In genomic region chr3:167872032-167872431, GRCh38 we compare ENCODE assay signal across 30 cellular contexts.
"Had no signal": no experiment of that assay in that cellular context is flagged by ENCODE, and none has a peak within 500 bp of the region (broad histone marks: within the 10 kb centered on the region; RNA-seq: fewer than 3 reads in every experiment).

No MANE protein-coding gene starts in this region.

- DNase-seq: activated B cell treated with CpG ODN at 0.5 μM for 24 hours; activated CD4-positive, alpha-beta T cell treated with anti-CD3 and anti-CD28 coated beads for 48 hours; activated CD4-positive, alpha-beta T cell treated with anti-CD3 and anti-CD28 coated beads, Interleukin-2, amount 50 U/mL, for 1 hour; activated CD4-positive, alpha-beta T cell treated with anti-CD3 and anti-CD28 coated beads, Interleukin-2, amount 50 U/mL, for 48 hours; activated CD8-positive, alpha-beta memory T cell treated with anti-CD3 and anti-CD28 coated beads for 24 hours; activated CD8-positive, alpha-beta T cell treated with anti-CD3 and anti-CD28 coated beads for 36 hours; activated effector memory CD4-positive, alpha-beta T cell treated with Interleukin-2 at 50 U/mL for 16 hours; activated gamma-delta T cell treated with Interleukin-2 at 50 U/mL for 16 hours; activated naive CD4-positive, alpha-beta T cell treated with anti-CD3 and anti-CD28 coated beads, Interleukin-2, amount 50 U/mL, for 16 hours; activated naive CD4-positive, alpha-beta T cell treated with Interleukin-2 at 50 U/mL for 16 hours; activated T-cell treated with anti-CD3 and anti-CD28 coated beads, Interleukin-2, amount 50 U/mL, for 4 hours; amniotic stem cell; anterior cingulate cortex; brain microvascular endothelial cell; dorsolateral prefrontal cortex; effector memory CD4-positive, alpha-beta T cell; endodermal cell; foreskin fibroblast; T-helper 1 cell; T-helper 17 cell; T1000; WERI-Rb-1 had no signal

- H3K27me3 ChIP-seq: brain microvascular endothelial cell, dorsolateral prefrontal cortex had no signal

- H3K27ac Mint-ChIP-seq: activated B cell treated with CpG ODN at 0.5 μM for 24 hours; activated CD8-positive, alpha-beta T cell treated with anti-CD3 and anti-CD28 coated beads for 36 hours; activated naive CD8-positive, alpha-beta T cell; activated T-helper 17 cell treated with anti-CD3 and anti-CD28 coated beads, Interleukin-2, amount 50 U/mL, for 72 hours; dendritic cell treated with granulocyte-macrophage colony-stimulating factor and Interleukin-4, amounts not matched to agents 40 ng/mL and 50 ng/mL, for 4 days; endodermal cell; T-helper 17 cell; T-helper 2 cell treated with Interferon-gamma antibody and Interleukin-4, amounts not matched to agents 5 μg/mL and 100 μg/mL, for 36 hours had no signal

- H3K9me3 Mint-ChIP-seq: activated B cell treated with CpG ODN at 0.5 μM for 24 hours; activated CD8-positive, alpha-beta T cell treated with anti-CD3 and anti-CD28 coated beads for 36 hours; activated T-cell treated with anti-CD3 and anti-CD28 coated beads, Interleukin-2, amount 50 U/mL, for 4 hours; activated T-helper 17 cell treated with anti-CD3 and anti-CD28 coated beads, Interleukin-2, amount 50 U/mL, for 72 hours; central memory CD8-positive, alpha-beta T cell; dendritic cell treated with granulocyte-macrophage colony-stimulating factor and Interleukin-4, amounts not matched to agents 40 ng/mL and 50 ng/mL, for 4 days; endodermal cell; T-helper 2 cell treated with Interferon-gamma antibody and Interleukin-4, amounts not matched to agents 5 μg/mL and 100 μg/mL, for 36 hours had no signal

- ATAC-seq: activated CD4-positive, CD25-positive, alpha-beta regulatory T cell treated with anti-CD3 and anti-CD28 coated beads, Interleukin-2, amount 50 U/mL, for 24 hours; activated CD8-positive, alpha-beta T cell treated with anti-CD3 and anti-CD28 coated beads for 36 hours; activated T-cell treated with anti-CD3 and anti-CD28 coated beads, Interleukin-2, amount 50 U/mL, for 4 hours; activated T-helper 17 cell treated with anti-CD3 and anti-CD28 coated beads, Interleukin-2, amount 50 U/mL, for 72 hours; esophagus mucosa; T-helper 17 cell had no signal

- H3K36me3 ChIP-seq: brain microvascular endothelial cell, WERI-Rb-1 had no signal

- H3K27ac ChIP-seq: brain microvascular endothelial cell, coronary artery, dorsolateral prefrontal cortex, WERI-Rb-1 had no signal

- H3K4me3 ChIP-seq: coronary artery, dorsolateral prefrontal cortex had no signal

- H3K4me3 Mint-ChIP-seq: activated B cell treated with CpG ODN at 0.5 μM for 24 hours; activated CD8-positive, alpha-beta T cell treated with anti-CD3 and anti-CD28 coated beads for 36 hours; activated naive CD8-positive, alpha-beta T cell; activated T-cell treated with anti-CD3 and anti-CD28 coated beads, Interleukin-2, amount 50 U/mL, for 4 hours; activated T-helper 17 cell treated with anti-CD3 and anti-CD28 coated beads, Interleukin-2, amount 50 U/mL, for 72 hours; central memory CD8-positive, alpha-beta T cell; dendritic cell treated with granulocyte-macrophage colony-stimulating factor and Interleukin-4, amounts not matched to agents 40 ng/mL and 50 ng/mL, for 4 days; endodermal cell; T-helper 17 cell; T-helper 2 cell treated with Interferon-gamma antibody and Interleukin-4, amounts not matched to agents 5 μg/mL and 100 μg/mL, for 36 hours had no signal

- H3K4me1 Mint-ChIP-seq: activated B cell treated with CpG ODN at 0.5 μM for 24 hours; activated T-helper 17 cell treated with anti-CD3 and anti-CD28 coated beads, Interleukin-2, amount 50 U/mL, for 72 hours; central memory CD8-positive, alpha-beta T cell; T-helper 17 cell had no signal

- H3K36me3 Mint-ChIP-seq: activated naive CD8-positive, alpha-beta T cell had no signal
